In the genomic region with DNA sequence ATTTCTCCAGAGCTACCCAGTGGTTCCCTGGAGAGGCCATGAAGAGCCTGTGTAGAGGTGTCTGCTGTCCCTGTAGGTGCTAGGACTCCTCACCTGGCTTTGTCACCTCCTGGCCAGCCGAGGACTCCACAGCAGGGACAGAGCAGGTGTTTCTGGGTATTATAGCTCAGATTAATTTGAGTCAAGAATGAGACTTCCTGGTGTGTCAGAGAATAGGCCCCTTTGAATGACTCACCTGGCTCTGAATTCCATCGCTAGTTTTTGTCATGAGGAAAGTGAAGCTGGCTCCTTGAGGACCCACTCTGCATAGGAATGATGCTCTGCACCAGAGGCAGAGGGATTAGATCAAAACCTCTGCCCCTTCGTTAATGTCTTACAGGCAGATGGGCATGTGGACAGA, we compare ENCODE assay signal across 1 cellular context.
TF ChIP-seq lines count a peak whose summit lies in the region.

No MANE protein-coding gene starts in this region.

TF ChIP-seq in H1, 55 proteins besides CTCF, POLR2A, EP300 and RAD21 (continued from another document):
- TF ChIP-seq, protein P1, sequence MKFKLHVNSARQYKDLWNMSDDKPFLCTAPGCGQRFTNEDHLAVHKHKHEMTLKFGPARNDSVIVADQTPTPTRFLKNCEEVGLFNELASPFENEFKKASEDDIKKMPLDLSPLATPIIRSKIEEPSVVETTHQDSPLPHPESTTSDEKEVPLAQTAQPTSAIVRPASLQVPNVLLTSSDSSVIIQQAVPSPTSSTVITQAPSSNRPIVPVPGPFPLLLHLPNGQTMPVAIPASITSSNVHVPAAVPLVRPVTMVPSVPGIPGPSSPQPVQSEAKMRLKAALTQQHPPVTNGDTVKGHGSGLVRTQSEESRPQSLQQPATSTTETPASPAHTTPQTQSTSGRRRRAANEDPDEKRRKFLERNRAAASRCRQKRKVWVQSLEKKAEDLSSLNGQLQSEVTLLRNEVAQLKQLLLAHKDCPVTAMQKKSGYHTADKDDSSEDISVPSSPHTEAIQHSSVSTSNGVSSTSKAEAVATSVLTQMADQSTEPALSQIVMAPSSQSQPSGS (IDR thresholded peaks at IDR 0.05; ENCODE audit: low read length): no peak
